ENCODE assay signal across 27 cellular contexts in genomic region chr18:31596081-31596872, GRCh38. TPM values are rescaled to one million over a fixed set of nuclear protein-coding genes. Genes with fewer than 3 reads are reported as not detected.
A peak's percentile ranks its signal among the peaks of the same experiment; 100 is the strongest.
DNase-seq lines count a peak whose midpoint lies in the region; ATAC-seq and TF ChIP-seq lines count a peak whose summit lies in the region.
"Had no signal": no experiment of that assay in that cellular context is flagged by ENCODE, and none has a peak within 500 bp of the region (broad histone marks: within the 10 kb centered on the region; RNA-seq: fewer than 3 reads in every experiment).

No MANE protein-coding gene starts in this region.

- H3K4me3 Mint-ChIP-seq in neural crest cell (peak overlapping the region; percentile 3), mesothelial cell of epicardium (no peak overlapping the region)
- H3K4me3 Mint-ChIP-seq: activated naive CD8-positive, alpha-beta T cell treated with anti-CD3 and anti-CD28 coated beads, Interleukin-2, amount 50 U/mL, for 24 hours; nephron progenitor cell had no signal

- in situ Hi-C loops in Caki2 (cut with HindIII; ENCODE audit: low pct_unique_long_range_greater_than_20kb, low sequenced_read_pairs) = no loop called here

- H3K27ac ChIP-seq in body of pancreas = no peak overlapping the region
- H3K27ac ChIP-seq: C4-2B, psoas muscle, SK-N-MC had no signal

- 80 to 83% methylated on average over 9 of the region's 9 CpGs for WGBS in body of pancreas, 2 donors

- H3K4me1 ChIP-seq in body of pancreas = peaks cover 8% of the 10 kb centered on the region
- H3K4me1 ChIP-seq: psoas muscle had no signal

- no peaks in the 10 kb centered on the region for H3K36me3 Mint-ChIP-seq in neural crest cell (ENCODE audit: low read depth)
- H3K36me3 Mint-ChIP-seq in mesothelial cell of epicardium = no peaks in the 10 kb centered on the region

- H3K27me3 Mint-ChIP-seq in neural crest cell (ENCODE audit: low read depth) (no peaks in the 10 kb centered on the region), mesothelial cell of epicardium (ENCODE audit: low read depth) (no peaks in the 10 kb centered on the region)
- H3K27me3 Mint-ChIP-seq: activated naive CD8-positive, alpha-beta T cell treated with anti-CD3 and anti-CD28 coated beads, Interleukin-2, amount 50 U/mL, for 24 hours had no signal

- H3K27ac Mint-ChIP-seq in neural crest cell (ENCODE audit: unreplicated experiment) (peak overlapping the region; percentile 81), mesothelial cell of epicardium (no peak overlapping the region)
- H3K27ac Mint-ChIP-seq: activated naive CD8-positive, alpha-beta T cell treated with anti-CD3 and anti-CD28 coated beads, Interleukin-2, amount 50 U/mL, for 24 hours; activated T-helper 2 cell treated with anti-CD3 and anti-CD28 coated beads, Interferon-gamma antibody, Interleukin-2, Interleukin-4, amounts not matched to agents 10 μg/mL and 5 μg/mL and 100 μg/mL, durations not matched to agents 14 hours and 24 hours and 36 hours had no signal

- H3K4me1 Mint-ChIP-seq in neural crest cell (peaks cover 29% of the 10 kb centered on the region), mesothelial cell of epicardium (peaks cover 8% of the 10 kb centered on the region)
- H3K4me1 Mint-ChIP-seq: activated naive CD8-positive, alpha-beta T cell treated with anti-CD3 and anti-CD28 coated beads, Interleukin-2, amount 50 U/mL, for 24 hours had no signal

- no peaks in the 10 kb centered on the region for H3K27me3 ChIP-seq in body of pancreas

- no peaks in the 10 kb centered on the region for H3K9me3 ChIP-seq in body of pancreas
- H3K9me3 ChIP-seq: psoas muscle had no signal

- H3K9me3 Mint-ChIP-seq in neural crest cell = no peaks in the 10 kb centered on the region
- peaks cover 5% of the 10 kb centered on the region for H3K9me3 Mint-ChIP-seq in mesothelial cell of epicardium
- H3K9me3 Mint-ChIP-seq: activated naive CD8-positive, alpha-beta T cell treated with anti-CD3 and anti-CD28 coated beads, Interleukin-2, amount 50 U/mL, for 24 hours; activated T-helper 2 cell treated with anti-CD3 and anti-CD28 coated beads, Interferon-gamma antibody, Interleukin-2, Interleukin-4, amounts not matched to agents 10 μg/mL and 5 μg/mL and 100 μg/mL, durations not matched to agents 14 hours and 24 hours and 36 hours had no signal

- no peaks in the 10 kb centered on the region for H3K36me3 ChIP-seq in body of pancreas (replicated peaks in 1 of 2; ENCODE audit: insufficient read depth in 1 of 2, low read depth in 2 of 2)

- H3K4me3 ChIP-seq in fibroblast of mammary gland (ENCODE audit: control insufficient read depth, low read depth, low read length) = no peak overlapping the region
- H3K4me3 ChIP-seq in body of pancreas = no peak overlapping the region
- H3K4me3 ChIP-seq: psoas muscle, SK-N-MC had no signal

- TF ChIP-seq CTCF in fibroblast of mammary gland (conservative IDR thresholded peaks at IDR 0.05; ENCODE audit: control insufficient read depth, insufficient read depth, low read depth, low read length) (no peak), neural crest cell (conservative IDR thresholded peaks at IDR 0.05) (no peak), mesothelial cell of epicardium (IDR thresholded peaks at IDR 0.05; ENCODE audit: unreplicated experiment) (no peak), body of pancreas (IDR thresholded peaks at IDR 0.05) (no peak)

- ATAC-seq in SK-N-SH treated with all-trans-retinoic acid at 6 μM for 48 hours = peak; percentile 94
- no peak for ATAC-seq in body of pancreas
- ATAC-seq: activated naive CD8-positive, alpha-beta T cell treated with anti-CD3 and anti-CD28 coated beads, Interleukin-2, amount 50 U/mL, for 24 hours; psoas muscle had no signal

- DNase-seq in Caki2 (ENCODE audit: low read depth) = peak; percentile 2
- DNase-seq in fibroblast of mammary gland (ENCODE audit: low read depth) = peak; percentile 11
- DNase-seq in neural crest cell (ENCODE audit: low read depth, low spot score) = no peak
- DNase-seq in mesothelial cell of epicardium (ENCODE audit: low spot score in 2 of 2, unreplicated experiment in 2 of 2) = no peak
- no peak for DNase-seq in stimulated activated naive CD4-positive, alpha-beta T cell treated with Interleukin-2 at 50 U/mL for 16 hours (lab: John Stamatoyannopoulos, UW)
- DNase-seq in body of pancreas = no peak
- no peak for DNase-seq in NCI-H146 treated with DMSO at 0.1 percent for 48 hours (lab: John Stamatoyannopoulos, UW; ENCODE audit: unreplicated experiment)
- DNase-seq: activated naive CD8-positive, alpha-beta T cell treated with anti-CD3 and anti-CD28 coated beads, Interleukin-2, amount 50 U/mL, for 24 hours; central memory CD4-positive, alpha-beta T cell; DMS153; effector CD4-positive, alpha-beta T cell; H7; kidney; NCI-H187 treated with DMSO at 0.1 percent for 48 hours; NCI-H345; nephron progenitor cell; psoas muscle; small intestine; stimulated activated CD4-positive, alpha-beta T cell treated with anti-CD3 and anti-CD28 coated beads, Interleukin-4, amount 100 ng/mL, for 24 hours; T1000 had no signal

- TF ChIP-seq POLR2A in body of pancreas (IDR thresholded peaks at IDR 0.05) = no peak

- intact Hi-C loops in body of pancreas (cut with DNase I) = no loop called here

TF ChIP-seq in SK-N-SH treated with all-trans-retinoic acid at 6 μM for 48 hours, 23 proteins besides CTCF, POLR2A, EP300 and RAD21:
- TF ChIP-seq SNAI2 (CRISPR knock-in tag; IDR thresholded peaks at IDR 0.05) = 0 out of 2 replicates have a peak, but pooled peaks have one; percentile 26
- no peak for TF ChIP-seq ESRRG (CRISPR knock-in tag; IDR thresholded peaks at IDR 0.05)
- peak; percentile 48; the same call in 1 of the 2 replicates for TF ChIP-seq TSHZ2 (CRISPR knock-in tag; IDR thresholded peaks at IDR 0.05)
- TF ChIP-seq ISL1 (CRISPR knock-in tag; IDR thresholded peaks at IDR 0.05) = peak; percentile 93
- peak; percentile 29; the same call in 1 of the 2 replicates for TF ChIP-seq ZC3H10 (CRISPR knock-in tag; IDR thresholded peaks at IDR 0.05)
- no peak for TF ChIP-seq ZNF70 (CRISPR knock-in tag; IDR thresholded peaks at IDR 0.05)
- TF ChIP-seq ZNF565 (CRISPR knock-in tag; conservative IDR thresholded peaks at IDR 0.05; ENCODE audit: low read depth) = no peak
- no peak for TF ChIP-seq PPARA (CRISPR knock-in tag; IDR thresholded peaks at IDR 0.05; ENCODE audit: borderline replicate concordance)
- peak; percentile 45; the same call in 1 of the 2 replicates for TF ChIP-seq CREB5 (CRISPR knock-in tag; IDR thresholded peaks at IDR 0.05; ENCODE audit: low read depth)
- no peak for TF ChIP-seq OSR1 (CRISPR knock-in tag; IDR thresholded peaks at IDR 0.05)
- no peak for TF ChIP-seq TOX (CRISPR knock-in tag; IDR thresholded peaks at IDR 0.05; ENCODE audit: borderline replicate concordance)
- peak; percentile 40; the same call in 1 of the 2 replicates for TF ChIP-seq CSDC2 (CRISPR knock-in tag; IDR thresholded peaks at IDR 0.05)
- no peak for TF ChIP-seq ARNTL (CRISPR knock-in tag; IDR thresholded peaks at IDR 0.05; ENCODE audit: borderline replicate concordance, low read depth)
- TF ChIP-seq TCF4 (CRISPR knock-in tag; IDR thresholded peaks at IDR 0.05; ENCODE audit: borderline replicate concordance) = peak; percentile 66; the same call in 1 of the 2 replicates

RNA-seq across cellular contexts. Expression of gene TTR, which starts 4.6 kb away (rescaled TPM):
- total RNA-seq in Caki2 (2014; rRNA removed; shearing (Covaris generic); ENCODE audit: low replicate concordance) = not detected in 2 replicates
- total RNA-seq in neural crest cell (not detected in 2 replicates), mesothelial cell of epicardium (2.2 TPM in 1 of 3 replicates, not detected in the others), body of pancreas (100 to 1,000 TPM; 145 to 352 TPM)
- total RNA-seq: A673; activated T-helper 2 cell treated with anti-CD3 and anti-CD28 coated beads, Interferon-gamma antibody, Interleukin-2, Interleukin-4, amounts not matched to agents 10 μg/mL and 5 μg/mL and 100 μg/mL, durations not matched to agents 14 hours and 24 hours and 36 hours; fibroblast of lung; H7; kidney; mesenteric fat pad; psoas muscle had no signal

Comparison
In these comparisons a context has a peak if more than half of its experiments do, and no peak if none do; other contexts are left out.
1. DNase-seq: peak in Caki2 (single experiment) and fibroblast of mammary gland (single experiment); none in neural crest cell (single experiment), mesothelial cell of epicardium (0 of 2), stimulated activated naive CD4-positive, alpha-beta T cell treated with Interleukin-2 at 50 U/mL for 16 hours (single experiment), body of pancreas (0 of 4) and NCI-H146 treated with DMSO at 0.1 percent for 48 hours (single experiment).
2. RNA of gene TTR, which starts 4.6 kb away (total RNA-seq): 145 to 352 TPM in body of pancreas; not detected in neural crest cell, not detected in Caki2 and 2.2 TPM in mesothelial cell of epicardium; every median in the first group is over 10 times any median in the second.